Comparison of ENCODE assay signal across 1 cellular context in genomic region chr3:144162042-144162441, GRCh38.
TF ChIP-seq lines count a peak whose summit lies in the region.

No MANE protein-coding gene starts in this region.

TF ChIP-seq in HepG2, 621 proteins besides CTCF, POLR2A, EP300 and RAD21 (continued from another document and continues in another):
- TF ChIP-seq DMTF1 (CRISPR knock-in tag; IDR thresholded peaks at IDR 0.05) (no peak), E2F2 (CRISPR knock-in tag; IDR thresholded peaks at IDR 0.05; ENCODE audit: borderline replicate concordance) (no peak), CERS6 (CRISPR knock-in tag; IDR thresholded peaks at IDR 0.05) (no peak), NAIF1 (CRISPR knock-in tag; IDR thresholded peaks at IDR 0.05; ENCODE audit: borderline replicate concordance) (no peak), TFE3 (CRISPR knock-in tag; IDR thresholded peaks at IDR 0.05) (peak; percentile 64), ZNF558 (CRISPR knock-in tag; IDR thresholded peaks at IDR 0.05; ENCODE audit: borderline replicate concordance) (no peak), ZNF432 (CRISPR knock-in tag; IDR thresholded peaks at IDR 0.05; ENCODE audit: borderline replicate concordance) (no peak), SNAPC4 (CRISPR knock-in tag; IDR thresholded peaks at IDR 0.05) (no peak), POGK (CRISPR knock-in tag; conservative IDR thresholded peaks at IDR 0.05) (no peak), FLYWCH1 (CRISPR knock-in tag; IDR thresholded peaks at IDR 0.05) (no peak), SOX13 (IDR thresholded peaks at IDR 0.05) (no peak), SOX13 (CRISPR knock-in tag; conservative IDR thresholded peaks at IDR 0.05 in 1 of 2, IDR thresholded peaks at IDR 0.05 in 1 of 2) (peak in 1 of 2 experiments; percentile 79; a peak in 2 of 4 replicates), SNAPC5 (CRISPR knock-in tag; IDR thresholded peaks at IDR 0.05; ENCODE audit: borderline replicate concordance) (no peak), DNMT1 (CRISPR knock-in tag; IDR thresholded peaks at IDR 0.05) (no peak), ZNF770 (CRISPR knock-in tag; IDR thresholded peaks at IDR 0.05) (no peak), NFKBIZ (CRISPR knock-in tag; IDR thresholded peaks at IDR 0.05) (no peak), ZNF484 (CRISPR knock-in tag; IDR thresholded peaks at IDR 0.05; ENCODE audit: borderline replicate concordance, low read depth) (no peak), ATF7-NPFF (CRISPR knock-in tag; IDR thresholded peaks at IDR 0.05; ENCODE audit: low read depth) (no peak), CREM (IDR thresholded peaks at IDR 0.05) (0 out of 2 replicates have a peak, but pooled peaks have one; percentile 56), CREM (CRISPR knock-in tag; IDR thresholded peaks at IDR 0.05) (no peak), AHDC1 (CRISPR knock-in tag; IDR thresholded peaks at IDR 0.05; ENCODE audit: borderline replicate concordance) (peak; percentile 97), ZSCAN5A (CRISPR knock-in tag; IDR thresholded peaks at IDR 0.05; ENCODE audit: borderline replicate concordance) (no peak), CSRNP1 (CRISPR knock-in tag; IDR thresholded peaks at IDR 0.05) (no peak), ZFP41 (CRISPR knock-in tag; IDR thresholded peaks at IDR 0.05; ENCODE audit: borderline replicate concordance) (no peak), ZNF260 (CRISPR knock-in tag; IDR thresholded peaks at IDR 0.05; ENCODE audit: borderline replicate concordance, low read depth) (no peak), ZNF296 (CRISPR knock-in tag; conservative IDR thresholded peaks at IDR 0.05) (no peak), NPAS2 (CRISPR knock-in tag; IDR thresholded peaks at IDR 0.05; ENCODE audit: borderline replicate concordance) (no peak), HDAC6 (IDR thresholded peaks at IDR 0.05; ENCODE audit: low read depth, low read length) (no peak)
